Comparison of ENCODE assay signal across 8 cellular contexts in genomic region chr2:148653437-148653836, GRCh38. TPM values are rescaled to one million over a fixed set of nuclear protein-coding genes. Genes with fewer than 3 reads are reported as not detected.
DNase-seq lines count a peak whose midpoint lies in the region; ATAC-seq and TF ChIP-seq lines count a peak whose summit lies in the region.

No MANE protein-coding gene starts in this region.

- H3K36me3 ChIP-seq in GM23338 (ENCODE audit: insufficient read depth) (no peaks in the 10 kb centered on the region), KMS-11 (ENCODE audit: insufficient read depth) (no peaks in the 10 kb centered on the region), esophagus muscularis mucosa (no peaks in the 10 kb centered on the region)

- H3K36me3 Mint-ChIP-seq in activated CD4-positive, alpha-beta memory T cell treated with anti-CD3 and anti-CD28 coated beads for 36 hours, result no peaks in the 10 kb centered on the region
- H3K36me3 Mint-ChIP-seq in activated CD4-positive, alpha-beta memory T cell treated with anti-CD3 and anti-CD28 coated beads, Interleukin-2, amount 10 ng/mL, durations not matched to agents 7 days and 5 days (ENCODE audit: low read depth), result peaks cover 11% of the 10 kb centered on the region
- no peaks in the 10 kb centered on the region for H3K36me3 Mint-ChIP-seq in GM23338 (ENCODE audit: low read depth)
- H3K36me3 Mint-ChIP-seq in natural killer cell, result no peaks in the 10 kb centered on the region

- no peak overlapping the region for H2AFZ ChIP-seq in GM23338
- H2AFZ ChIP-seq in KMS-11 (ENCODE audit: low read depth), result no peak overlapping the region

- CTCF ChIA-PET in activated CD4-positive, alpha-beta memory T cell treated with anti-CD3 and anti-CD28 coated beads for 36 hours (lab: Charles Lee), result interaction anchor here (1.0 to 1.1 kb wide), 2 partner anchors 9 to 49 kb away, joined by 3 to 5 read pairs; partner anchors contain the start of gene EPC2
- CTCF ChIA-PET in activated CD4-positive, alpha-beta memory T cell treated with anti-CD3 and anti-CD28 coated beads, Interleukin-2, amount 10 ng/mL, durations not matched to agents 7 days and 5 days (lab: Charles Lee), result no interaction called here

- ATAC-seq in GM23338, result peak; percentile 51
- ATAC-seq in natural killer cell, result peak in 1 of 3 donors; percentile 22

- H3K4me3 ChIP-seq in GM23338 (no peak overlapping the region), KMS-11 (IDR thresholded peaks at IDR 0.05; ENCODE audit: insufficient read depth, low read depth, low read length) (no peak overlapping the region), esophagus muscularis mucosa (no peak overlapping the region)

- H3K27ac ChIP-seq in GM23338 (ENCODE audit: low read depth), result no peak overlapping the region
- H3K27ac ChIP-seq in KMS-11, result no peak overlapping the region
- H3K27ac ChIP-seq in esophagus muscularis mucosa (replicated peaks in 1 of 4), result no peak overlapping the region

- DNase-seq in activated CD4-positive, alpha-beta memory T cell treated with anti-CD3 and anti-CD28 coated beads for 36 hours, result no peak
- no peak for DNase-seq in activated CD4-positive, alpha-beta memory T cell treated with anti-CD3 and anti-CD28 coated beads, Interleukin-2, amount 10 ng/mL, durations not matched to agents 7 days and 5 days
- DNase-seq in GM23338 (ENCODE audit: low spot score) (no peak), natural killer cell (no peak), COLO829 (ENCODE audit: low spot score) (no peak), esophagus muscularis mucosa (ENCODE audit: extremely low spot score) (no peak), T1000 (lab: John Stamatoyannopoulos, UW) (no peak)

- peaks cover 93% of the 10 kb centered on the region for H3K4me1 Mint-ChIP-seq in activated CD4-positive, alpha-beta memory T cell treated with anti-CD3 and anti-CD28 coated beads for 36 hours (ENCODE audit: low read depth)
- peaks cover 72% of the 10 kb centered on the region for H3K4me1 Mint-ChIP-seq in activated CD4-positive, alpha-beta memory T cell treated with anti-CD3 and anti-CD28 coated beads, Interleukin-2, amount 10 ng/mL, durations not matched to agents 7 days and 5 days
- H3K4me1 Mint-ChIP-seq in GM23338 (peaks cover 64% of the 10 kb centered on the region), natural killer cell (peaks cover 86 to 88% of the 10 kb centered on the region in 2 donors)

- H3K9ac ChIP-seq in KMS-11, result no peak overlapping the region

- no peaks in the 10 kb centered on the region for H3K9me3 ChIP-seq in esophagus muscularis mucosa

- H3K9me3 Mint-ChIP-seq in activated CD4-positive, alpha-beta memory T cell treated with anti-CD3 and anti-CD28 coated beads for 36 hours, result no peaks in the 10 kb centered on the region
- H3K9me3 Mint-ChIP-seq in activated CD4-positive, alpha-beta memory T cell treated with anti-CD3 and anti-CD28 coated beads, Interleukin-2, amount 10 ng/mL, durations not matched to agents 7 days and 5 days, result no peaks in the 10 kb centered on the region
- H3K9me3 Mint-ChIP-seq in GM23338, result no peaks in the 10 kb centered on the region
- no peaks in the 10 kb centered on the region for H3K9me3 Mint-ChIP-seq in natural killer cell

- H3K4me2 ChIP-seq in GM23338 (peak overlapping the region; percentile 6; the same call in 1 of the 2 replicates), KMS-11 (peak overlapping the region; percentile 41; the same call in 1 of the 2 replicates)

- TF ChIP-seq CTCF in GM23338 (conservative IDR thresholded peaks at IDR 0.05; ENCODE audit: low read depth in 2 of 2) (no peak), KMS-11 (conservative IDR thresholded peaks at IDR 0.05; ENCODE audit: low read depth, low read length) (no peak), natural killer cell (IDR thresholded peaks at IDR 0.05) (no peak), esophagus muscularis mucosa (IDR thresholded peaks at IDR 0.05) (no peak)

- intact Hi-C loops in activated CD4-positive, alpha-beta memory T cell treated with anti-CD3 and anti-CD28 coated beads for 36 hours (cut with micrococcal nuclease), result loop anchor here (1.0 kb wide), 1 partner anchor 8 kb away; no protein-coding TSS in a partner anchor
- intact Hi-C loops in natural killer cell (cut with micrococcal nuclease) (no loop called here), esophagus muscularis mucosa (cut with DNase I) (no loop called here)

- H4K20me1 ChIP-seq in GM23338 (replicated peaks; ENCODE audit: insufficient read depth) (peaks cover 56% of the 10 kb centered on the region), KMS-11 (ENCODE audit: insufficient read depth) (peaks cover 28% of the 10 kb centered on the region)

- H3K27ac Mint-ChIP-seq in activated CD4-positive, alpha-beta memory T cell treated with anti-CD3 and anti-CD28 coated beads for 36 hours, result peak overlapping the region; percentile 42
- H3K27ac Mint-ChIP-seq in activated CD4-positive, alpha-beta memory T cell treated with anti-CD3 and anti-CD28 coated beads, Interleukin-2, amount 10 ng/mL, durations not matched to agents 7 days and 5 days, result no peak overlapping the region
- no peak overlapping the region for H3K27ac Mint-ChIP-seq in GM23338
- H3K27ac Mint-ChIP-seq in natural killer cell, result peak overlapping the region; percentile 9 to 46

- TF ChIP-seq EP300 in esophagus muscularis mucosa (IDR thresholded peaks at IDR 0.05), result no peak

- H3K79me2 ChIP-seq in GM23338 (replicated peaks; ENCODE audit: insufficient read depth) (peaks cover 100% of the 10 kb centered on the region), KMS-11 (ENCODE audit: insufficient read depth, low read depth) (peaks cover 99% of the 10 kb centered on the region)

- H3K27me3 ChIP-seq in GM23338 (ENCODE audit: insufficient read depth) (no peaks in the 10 kb centered on the region), KMS-11 (ENCODE audit: insufficient read depth, low read depth) (no peaks in the 10 kb centered on the region), esophagus muscularis mucosa (no peaks in the 10 kb centered on the region)

- peak overlapping the region; percentile 20 for H3K4me3 Mint-ChIP-seq in activated CD4-positive, alpha-beta memory T cell treated with anti-CD3 and anti-CD28 coated beads for 36 hours
- H3K4me3 Mint-ChIP-seq in activated CD4-positive, alpha-beta memory T cell treated with anti-CD3 and anti-CD28 coated beads, Interleukin-2, amount 10 ng/mL, durations not matched to agents 7 days and 5 days, result no peak overlapping the region
- H3K4me3 Mint-ChIP-seq in GM23338 (no peak overlapping the region), natural killer cell (peak overlapping the region; percentile 18)

- 48% methylated on average over 2 of the region's 2 CpGs for WGBS in esophagus muscularis mucosa

- no peaks in the 10 kb centered on the region for H3F3A ChIP-seq in GM23338 (replicated peaks; ENCODE audit: low read depth)

- no peak for TF ChIP-seq POLR2A in esophagus muscularis mucosa (IDR thresholded peaks at IDR 0.05; ENCODE audit: low read depth)

- POLR2A ChIA-PET in activated CD4-positive, alpha-beta memory T cell treated with anti-CD3 and anti-CD28 coated beads for 36 hours (lab: Charles Lee), result interaction anchor here (1.1 to 2.1 kb wide), 2 partner anchors 10 to 50 kb away, joined by 3 to 6 read pairs; partner anchors contain the start of gene EPC2
- POLR2A ChIA-PET in activated CD4-positive, alpha-beta memory T cell treated with anti-CD3 and anti-CD28 coated beads, Interleukin-2, amount 10 ng/mL, durations not matched to agents 7 days and 5 days (lab: Charles Lee), result interaction anchor here (0.7 kb wide), 1 partner anchor 11 kb away, joined by 3 read pairs; no protein-coding TSS in a partner anchor

- H3K4me1 ChIP-seq in GM23338 (ENCODE audit: insufficient read depth) (peaks cover 27% of the 10 kb centered on the region), KMS-11 (ENCODE audit: low read depth, poor library complexity, severe bottlenecking) (peaks cover 52% of the 10 kb centered on the region), esophagus muscularis mucosa (peaks cover 50 to 81% (median 74%) of the 10 kb centered on the region in 4 donors)

- no peaks in the 10 kb centered on the region for H3K27me3 Mint-ChIP-seq in activated CD4-positive, alpha-beta memory T cell treated with anti-CD3 and anti-CD28 coated beads for 36 hours
- H3K27me3 Mint-ChIP-seq in activated CD4-positive, alpha-beta memory T cell treated with anti-CD3 and anti-CD28 coated beads, Interleukin-2, amount 10 ng/mL, durations not matched to agents 7 days and 5 days, result no peaks in the 10 kb centered on the region
- H3K27me3 Mint-ChIP-seq in GM23338 (ENCODE audit: insufficient read depth, low read depth, poor library complexity), result peaks cover 5% of the 10 kb centered on the region
- no peaks in the 10 kb centered on the region for H3K27me3 Mint-ChIP-seq in natural killer cell (ENCODE audit: low read depth in 2 of 2)

- H3K9me2 ChIP-seq in GM23338 (ENCODE audit: insufficient read depth), result no peaks in the 10 kb centered on the region

TF ChIP-seq in GM23338, 12 proteins besides CTCF, POLR2A, EP300 and RAD21 (continues in another document):
- TF ChIP-seq NANOG (IDR thresholded peaks at IDR 0.05; ENCODE audit: borderline replicate concordance) (no peak), ZNF331 (CRISPR knock-in tag; IDR thresholded peaks at IDR 0.05; ENCODE audit: low read depth) (no peak)

RNA-seq across cellular contexts. Expression of gene EPC2, which starts 8.9 kb away (rescaled TPM):
- total RNA-seq in activated CD4-positive, alpha-beta memory T cell treated with anti-CD3 and anti-CD28 coated beads for 36 hours, result 10 to 100 TPM; 16.7 to 16.9 TPM
- 10 to 100 TPM; 26.5 to 28.0 TPM for total RNA-seq in activated CD4-positive, alpha-beta memory T cell treated with anti-CD3 and anti-CD28 coated beads, Interleukin-2, amount 10 ng/mL, durations not matched to agents 7 days and 5 days
- 27.0 and 28.2 TPM in 2 replicates for total RNA-seq in GM23338 (2014; rRNA removed; shearing (Covaris generic))
- 6.3 TPM in 2 replicates for polyA plus RNA-seq in GM23338 (2016; fragmentation: Nextera tagmentation; extraction: Ambion mirVana)
- total RNA-seq in natural killer cell (10 to 100 TPM; 64.6 to 76.3 (median 66.1) TPM), esophagus muscularis mucosa (10 to 100 TPM; 25.0 to 34.1 (median 28.1) TPM)

Comparison
In these comparisons a context has a peak if more than half of its experiments do, and no peak if none do; other contexts are left out.
1. H3K27ac Mint-ChIP-seq: peak in activated CD4-positive, alpha-beta memory T cell treated with anti-CD3 and anti-CD28 coated beads for 36 hours (single experiment) and natural killer cell (2 of 2); none in activated CD4-positive, alpha-beta memory T cell treated with anti-CD3 and anti-CD28 coated beads, Interleukin-2, amount 10 ng/mL, durations not matched to agents 7 days and 5 days (single experiment) and GM23338 (single experiment).
2. H3K4me3 Mint-ChIP-seq: peak in activated CD4-positive, alpha-beta memory T cell treated with anti-CD3 and anti-CD28 coated beads for 36 hours (single experiment) and natural killer cell (single experiment); none in activated CD4-positive, alpha-beta memory T cell treated with anti-CD3 and anti-CD28 coated beads, Interleukin-2, amount 10 ng/mL, durations not matched to agents 7 days and 5 days (single experiment) and GM23338 (single experiment).